In genomic region chr7:124101173-124101768, GRCh38 we compare ENCODE assay signal across 1 cellular context.
TF ChIP-seq lines count a peak whose summit lies in the region.

No MANE protein-coding gene starts in this region.

TF ChIP-seq in SK-N-SH treated with all-trans-retinoic acid at 6 μM for 48 hours, 23 proteins besides CTCF, POLR2A, EP300 and RAD21 (continued from another document):
- TF ChIP-seq CREB5 (CRISPR knock-in tag; IDR thresholded peaks at IDR 0.05; ENCODE audit: low read depth) (no peak), RARB (CRISPR knock-in tag; IDR thresholded peaks at IDR 0.05) (no peak), ZFP3 (CRISPR knock-in tag; IDR thresholded peaks at IDR 0.05) (no peak), OSR1 (CRISPR knock-in tag; IDR thresholded peaks at IDR 0.05) (no peak), TSHZ2 (CRISPR knock-in tag; IDR thresholded peaks at IDR 0.05) (no peak), ZC3H10 (CRISPR knock-in tag; IDR thresholded peaks at IDR 0.05) (no peak)
